20 cellular contexts compared by ENCODE assay signal in genomic region chr16:76614255-76614654, GRCh38.
DNase-seq lines count a peak whose midpoint lies in the region; ATAC-seq and TF ChIP-seq lines count a peak whose summit lies in the region.
"Had no signal": no experiment of that assay in that cellular context is flagged by ENCODE, and none has a peak within 500 bp of the region (broad histone marks: within the 10 kb centered on the region; RNA-seq: fewer than 3 reads in every experiment).

No MANE protein-coding gene starts in this region.

- peaks cover 2% of the 10 kb centered on the region for H3K27me3 Mint-ChIP-seq in neural progenitor cell (ENCODE audit: insufficient read depth, low read depth)
- H3K27me3 Mint-ChIP-seq: activated B cell treated with CpG ODN at 0.5 μM for 24 hours; CD8-positive, alpha-beta memory T cell had no signal

- DNase-seq in NCI-H1417 (lab: John Stamatoyannopoulos, UW): peak in 2 of 3 experiments; percentile 3 to 64
- no peak for DNase-seq in NCI-H1417 treated with DMSO at 0.1 percent for 48 hours (lab: John Stamatoyannopoulos, UW)
- peak; percentile 27 for DNase-seq in NCI-H2171 (lab: John Stamatoyannopoulos, UW)
- DNase-seq in astrocyte of the hippocampus (ENCODE audit: low read depth, low spot score): peak; percentile 33
- DNase-seq in A673 (ENCODE audit: low spot score): no peak
- DNase-seq in neural progenitor cell (ENCODE audit: low spot score): no peak
- DNase-seq in omental fat pad (ENCODE audit: low spot score): no peak
- no peak for DNase-seq in NCI-H524 treated with DMSO at 0.1 percent for 48 hours (lab: John Stamatoyannopoulos, UW)
- DNase-seq: activated B cell treated with CpG ODN at 0.5 μM for 24 hours; activated CD4-positive, alpha-beta T cell treated with anti-CD3 and anti-CD28 coated beads, Interleukin-2, amount 50 U/mL, for 48 hours; activated gamma-delta T cell treated with Interleukin-2 at 50 U/mL for 16 hours; CD8-positive, alpha-beta memory T cell; DND-41; KG1; kidney glomerular epithelial cell; stimulated activated CD4-positive, alpha-beta T cell treated with anti-CD3 and anti-CD28 coated beads, Interleukin-2, amount 100 ng/mL, for 48 hours; stimulated activated naive CD4-positive, alpha-beta T cell treated with Interleukin-2 at 50 U/mL for 16 hours had no signal

- H4K20me1 ChIP-seq in neural progenitor cell (ENCODE audit: low read depth): no peaks in the 10 kb centered on the region

- no peaks in the 10 kb centered on the region for H3K9me3 ChIP-seq in A673 (ENCODE audit: low read depth, low read length, poor library complexity, severe bottlenecking)
- H3K9me3 ChIP-seq in neural progenitor cell (ENCODE audit: low read depth): no peaks in the 10 kb centered on the region

- no TSS peak for BruUV-seq in A673 (replicated peaks; lab: Mats Ljungman, UMichigan)

- ATAC-seq in omental fat pad (ENCODE audit: low FRiP score): no peak
- ATAC-seq: HCT116 had no signal

- no peak overlapping the region for H3K4me3 ChIP-seq in A673 (ENCODE audit: low read depth, low read length, poor library complexity, severe bottlenecking)
- no peak overlapping the region for H3K4me3 ChIP-seq in neural progenitor cell
- H3K4me3 ChIP-seq: smooth muscle cell had no signal

- no peak overlapping the region for H3K27ac ChIP-seq in A673 (ENCODE audit: low read depth, low read length, poor library complexity, severe bottlenecking)
- no peak overlapping the region for H3K27ac ChIP-seq in neural progenitor cell
- H3K27ac ChIP-seq: 22Rv1 had no signal

- H3K4me1 Mint-ChIP-seq in neural progenitor cell: no peaks in the 10 kb centered on the region
- H3K4me1 Mint-ChIP-seq: activated B cell treated with CpG ODN at 0.5 μM for 24 hours; CD8-positive, alpha-beta memory T cell had no signal

- H3K4me2 ChIP-seq in neural progenitor cell: no peak overlapping the region
- H3K4me2 ChIP-seq: smooth muscle cell had no signal

- no peaks in the 10 kb centered on the region for H3K9me3 Mint-ChIP-seq in neural progenitor cell
- H3K9me3 Mint-ChIP-seq: activated B cell treated with CpG ODN at 0.5 μM for 24 hours had no signal

- H3K4me3 Mint-ChIP-seq in neural progenitor cell: no peak overlapping the region
- H3K4me3 Mint-ChIP-seq: activated B cell treated with CpG ODN at 0.5 μM for 24 hours; CD8-positive, alpha-beta memory T cell had no signal

- H3F3A ChIP-seq in neural progenitor cell (ENCODE audit: low read depth): no peaks in the 10 kb centered on the region

- H3K36me3 ChIP-seq in A673 (ENCODE audit: insufficient read depth, low read length, poor library complexity, severe bottlenecking): no peaks in the 10 kb centered on the region
- peaks cover 4% of the 10 kb centered on the region for H3K36me3 ChIP-seq in neural progenitor cell

- no peaks in the 10 kb centered on the region for H3K79me2 ChIP-seq in neural progenitor cell (ENCODE audit: low read depth)

- H3K9ac ChIP-seq in neural progenitor cell: no peak overlapping the region

- intact Hi-C loops in A673 (cut with micrococcal nuclease; ENCODE audit: unreplicated experiment): no loop called here

- H3K4me1 ChIP-seq in A673 (ENCODE audit: insufficient read depth, low read length, poor library complexity, severe bottlenecking) (no peaks in the 10 kb centered on the region), neural progenitor cell (no peaks in the 10 kb centered on the region)

- POLR2A ChIA-PET in A673 (lab: Charles Lee; ENCODE audit: low non-redundant PET): no interaction called here

- CTCF ChIA-PET in A673 (lab: Charles Lee): no interaction called here

- H3K36me3 Mint-ChIP-seq in neural progenitor cell: no peaks in the 10 kb centered on the region
- H3K36me3 Mint-ChIP-seq: CD8-positive, alpha-beta memory T cell had no signal

- TF ChIP-seq CTCF in A673 (conservative IDR thresholded peaks at IDR 0.05; ENCODE audit: low read depth, low read length) (no peak), neural progenitor cell (IDR thresholded peaks at IDR 0.05) (no peak), omental fat pad (IDR thresholded peaks at IDR 0.05) (no peak)

- H3K27me3 ChIP-seq in A673 (replicated peaks; ENCODE audit: insufficient read depth, low read depth, low read length, poor library complexity) (no peaks in the 10 kb centered on the region), neural progenitor cell (no peaks in the 10 kb centered on the region)

- no peak overlapping the region for H2AFZ ChIP-seq in neural progenitor cell (replicated peaks)

- no peak overlapping the region for H3K27ac Mint-ChIP-seq in neural progenitor cell
- H3K27ac Mint-ChIP-seq: activated B cell treated with CpG ODN at 0.5 μM for 24 hours; CD8-positive, alpha-beta memory T cell had no signal

Comparison
In these comparisons a context has a peak if more than half of its experiments do, and no peak if none do; other contexts are left out.
1. DNase-seq: peak in NCI-H1417 (2 of 3), NCI-H2171 (single experiment) and astrocyte of the hippocampus (single experiment); none in NCI-H1417 treated with DMSO at 0.1 percent for 48 hours (single experiment), A673 (single experiment), neural progenitor cell (single experiment), omental fat pad (single experiment) and NCI-H524 treated with DMSO at 0.1 percent for 48 hours (single experiment).